ENCODE assay signal across 7 cellular contexts in genomic region chr10:120542591-120542990, GRCh38.
"Had no signal": no experiment of that assay in that cellular context is flagged by ENCODE, and none has a peak within 500 bp of the region (broad histone marks: within the 10 kb centered on the region; RNA-seq: fewer than 3 reads in every experiment).

No MANE protein-coding gene starts in this region.

- H3K4me1 ChIP-seq: HAP-1 had no signal

- H3K4me3 ChIP-seq: GM23248, HAP-1 had no signal

- H3K36me3 ChIP-seq: HAP-1 had no signal

- DNase-seq: GM23248, GOT3, H7, HFFc6, IMR-90 had no signal

- H2AFZ ChIP-seq: GM23248 had no signal

- H3K9me3 ChIP-seq: HAP-1 had no signal

- H3K9ac ChIP-seq: GM23248 had no signal

- H3K27ac ChIP-seq: GM23248 had no signal

- ATAC-seq: HCT116 had no signal
